8 cellular contexts compared by ENCODE assay signal in genomic region chr9:20980713-20981481, GRCh38. TPM values are rescaled to one million over a fixed set of nuclear protein-coding genes. Genes with fewer than 3 reads are reported as not detected.
DNase-seq lines count a peak whose midpoint lies in the region; ATAC-seq and TF ChIP-seq lines count a peak whose summit lies in the region.

No MANE protein-coding gene starts in this region.

- H3K9me3 ChIP-seq in left ventricle myocardium inferior (replicated peaks): no peaks in the 10 kb centered on the region

- DNase-seq in left cardiac atrium: no peak
- DNase-seq in left ventricle myocardium inferior: no peak
- peak; percentile 68 for DNase-seq in cerebellar cortex (ENCODE audit: low spot score)
- DNase-seq in pons (ENCODE audit: low spot score): peak; percentile 56
- DNase-seq in NCI-H526 treated with DMSO at 0.1 percent for 48 hours (lab: John Stamatoyannopoulos, UW): no peak
- no peak for DNase-seq in GOT3 (lab: John Stamatoyannopoulos, UW)
- no peak for DNase-seq in cortex of kidney (lab: John Stamatoyannopoulos, UW)

- intact Hi-C loops in left cardiac atrium (cut with DNase I) (no loop called here), left ventricle myocardium inferior (cut with micrococcal nuclease) (no loop called here)

- TF ChIP-seq CTCF in left ventricle myocardium inferior (IDR thresholded peaks at IDR 0.05; ENCODE audit: borderline replicate concordance): no peak

- ATAC-seq in left cardiac atrium (peak; percentile 19 to 65), HG03565 (IDR thresholded peaks at IDR 0.05; ENCODE audit: unreplicated experiment) (peak; percentile 83)

- no peaks in the 10 kb centered on the region for H3K27me3 ChIP-seq in left ventricle myocardium inferior (ENCODE audit: low read depth)

- H3K4me1 ChIP-seq in left ventricle myocardium inferior: peaks cover 17% of the 10 kb centered on the region

- no peak overlapping the region for H3K4me3 ChIP-seq in left ventricle myocardium inferior

- no peak overlapping the region for H3K27ac ChIP-seq in left ventricle myocardium inferior (replicated peaks)

- peaks cover 45% of the 10 kb centered on the region for H3K36me3 ChIP-seq in left ventricle myocardium inferior

RNA-seq across cellular contexts. Expression of gene HACD4, which starts 50.5 kb away (rescaled TPM):
- total RNA-seq in left cardiac atrium: 1 to 10 TPM; 1.0 to 2.1 TPM
- total RNA-seq in left ventricle myocardium inferior: 0.71 TPM

Comparison
In these comparisons a context has a peak if more than half of its experiments do, and no peak if none do; other contexts are left out.
1. DNase-seq: peak in cerebellar cortex (single experiment) and pons (single experiment); none in left cardiac atrium (single experiment), left ventricle myocardium inferior (single experiment), NCI-H526 treated with DMSO at 0.1 percent for 48 hours (single experiment), GOT3 (single experiment) and cortex of kidney (single experiment).